Comparison of ENCODE assay signal across 19 cellular contexts in the genomic region with DNA sequence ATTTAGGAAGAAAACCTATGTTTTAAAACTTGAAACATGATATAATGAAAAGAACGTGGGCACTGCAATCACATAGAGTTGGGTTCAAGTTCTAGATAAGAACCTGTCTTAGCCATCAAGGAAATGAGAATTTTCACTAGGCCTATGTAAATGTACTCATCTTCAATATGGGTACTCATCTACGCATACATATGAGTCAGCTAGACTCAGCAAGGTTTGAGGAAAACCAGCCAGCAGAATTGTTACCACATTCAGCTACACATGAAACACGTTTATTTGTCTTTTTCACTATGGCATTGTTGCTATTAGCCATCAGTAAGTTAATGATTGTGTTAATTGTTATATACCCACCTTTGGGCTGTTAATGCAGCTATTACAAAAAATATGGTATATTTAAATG.
DNase-seq lines count a peak whose midpoint lies in the region; ATAC-seq, FAIRE-seq and TF ChIP-seq lines count a peak whose summit lies in the region.
"Had no signal": no experiment of that assay in that cellular context is flagged by ENCODE, and none has a peak within 500 bp of the region (broad histone marks: within the 10 kb centered on the region; RNA-seq: fewer than 3 reads in every experiment).

No MANE protein-coding gene starts in this region.

- in situ Hi-C loops in mammary epithelial cell (cut with MboI; ENCODE audit: low sequenced_read_pairs in 2 of 2): no loop called here

- H3K9me3 ChIP-seq in mammary epithelial cell (replicated peaks; ENCODE audit: insufficient read depth, low read length): no peaks in the 10 kb centered on the region
- no peaks in the 10 kb centered on the region for H3K9me3 ChIP-seq in heart right ventricle
- H3K9me3 ChIP-seq in esophagus squamous epithelium: no peaks in the 10 kb centered on the region
- H3K9me3 ChIP-seq: A549, HAP-1 had no signal

- no TSS peak for BruUV-seq in MCF 10A (replicated peaks; lab: Mats Ljungman, UMichigan)
- no TSS peak for BruUV-seq in mammary epithelial cell (replicated peaks; lab: Mats Ljungman, UMichigan)

- no peaks in the 10 kb centered on the region for H3K36me3 Mint-ChIP-seq in MCF 10A (ENCODE audit: insufficient read depth, unreplicated experiment)

- no peaks in the 10 kb centered on the region for H3K9me3 Mint-ChIP-seq in MCF 10A (ENCODE audit: unreplicated experiment)
- H3K9me3 Mint-ChIP-seq: CD4-positive, alpha-beta T cell had no signal

- no peak overlapping the region for H3K9ac ChIP-seq in mammary epithelial cell (ENCODE audit: insufficient read depth, low read length)
- H3K9ac ChIP-seq: GM23248 had no signal

- H3K4me1 ChIP-seq in mammary epithelial cell (ENCODE audit: insufficient read depth, low read length): no peaks in the 10 kb centered on the region
- peaks cover 0 to 2% (median 0%) of the 10 kb centered on the region in 9 donors for H3K4me1 ChIP-seq in heart right ventricle
- H3K4me1 ChIP-seq in esophagus squamous epithelium: no peaks in the 10 kb centered on the region
- H3K4me1 ChIP-seq: A549, HAP-1 had no signal

- no peak overlapping the region for H3K27ac ChIP-seq in mammary epithelial cell (ENCODE audit: insufficient read depth, low read depth, low read length)
- no peak overlapping the region for H3K27ac ChIP-seq in heart right ventricle
- no peak overlapping the region for H3K27ac ChIP-seq in esophagus squamous epithelium
- H3K27ac ChIP-seq: 22Rv1, A549, C4-2B, GM23248 had no signal

- TF ChIP-seq POLR2A in esophagus squamous epithelium (IDR thresholded peaks at IDR 0.05): no peak

- intact Hi-C loops in MCF 10A (cut with micrococcal nuclease): no loop called here
- intact Hi-C loops in mammary epithelial cell (cut with micrococcal nuclease): no loop called here
- intact Hi-C loops in heart right ventricle (cut with DNase I): no loop called here
- intact Hi-C loops in esophagus squamous epithelium (cut with DNase I): no loop called here

- POLR2A ChIA-PET in MCF 10A (lab: Yijun Ruan, JAX): interaction anchor here (0.8 to 1.7 kb wide), 3 partner anchors 10 to 11 kb away, joined by 3 read pairs; no protein-coding TSS in a partner anchor

- H3K27ac Mint-ChIP-seq in MCF 10A (ENCODE audit: low read depth, unreplicated experiment): no peak overlapping the region
- H3K27ac Mint-ChIP-seq: CD4-positive, alpha-beta T cell had no signal

- WGBS in mammary epithelial cell (ENCODE audit: low coverage, missing lambda C conversion rate): 62% methylated on average over 3 of the region's 3 CpGs
- 87% methylated on average over 3 of the region's 3 CpGs for WGBS in heart right ventricle, 2 donors
- WGBS in esophagus squamous epithelium, 2 donors: 74 to 84% methylated on average over 3 of the region's 3 CpGs

- no peaks in the 10 kb centered on the region for H3K79me2 ChIP-seq in mammary epithelial cell (ENCODE audit: insufficient read depth, low read length)

- dilution Hi-C loops in mammary epithelial cell (cut with HindIII; ENCODE audit: low sequenced_read_pairs): no loop called here

- no peak overlapping the region for H3K4me3 ChIP-seq in mammary epithelial cell (replicated peaks in 1 of 3; ENCODE audit: insufficient read depth in 1 of 3, low read depth in 2 of 3, low read length in 3 of 3)
- no peak overlapping the region for H3K4me3 ChIP-seq in bronchial epithelial cell (ENCODE audit: low read depth, low read length)
- no peak overlapping the region for H3K4me3 ChIP-seq in heart right ventricle
- H3K4me3 ChIP-seq in esophagus squamous epithelium: no peak overlapping the region
- H3K4me3 ChIP-seq: A549, GM12878, GM23248, HAP-1 had no signal

- H3K4me1 Mint-ChIP-seq in MCF 10A (ENCODE audit: insufficient read depth, unreplicated experiment): peaks cover 5% of the 10 kb centered on the region

- H4K20me1 ChIP-seq in mammary epithelial cell (ENCODE audit: insufficient read depth, low read length): no peaks in the 10 kb centered on the region

- CTCF ChIA-PET in MCF 10A (lab: Yijun Ruan, JAX): interaction anchor here (0.7 kb wide), 1 partner anchor 15 kb away, joined by 3 read pairs; no protein-coding TSS in a partner anchor
- CTCF ChIA-PET in mammary epithelial cell (lab: Charles Lee; ENCODE audit: low non-redundant PET): no interaction called here

- H3K4me2 ChIP-seq in mammary epithelial cell (ENCODE audit: insufficient read depth, low read depth, low read length): no peak overlapping the region
- H3K4me2 ChIP-seq: A549 had no signal

- ATAC-seq in heart right ventricle: no peak
- ATAC-seq in GM19351 (IDR thresholded peaks at IDR 0.05; ENCODE audit: unreplicated experiment): no peak
- ATAC-seq: A549, GM12878 had no signal

- no peaks in the 10 kb centered on the region for H3K27me3 Mint-ChIP-seq in MCF 10A (ENCODE audit: insufficient read depth, unreplicated experiment)

- H2AFZ ChIP-seq in mammary epithelial cell (ENCODE audit: low read depth, low read length): no peak overlapping the region
- H2AFZ ChIP-seq: GM23248 had no signal

- H3K4me3 Mint-ChIP-seq in MCF 10A (ENCODE audit: unreplicated experiment): no peak overlapping the region
- H3K4me3 Mint-ChIP-seq: CD4-positive, alpha-beta T cell had no signal

- FAIRE-seq in bronchial epithelial cell (lab: Jason Lieb, UNC): no peak
- FAIRE-seq: A549, GM12878 had no signal

- H3K27me3 ChIP-seq in mammary epithelial cell (ENCODE audit: insufficient read depth, low read length) (no peaks in the 10 kb centered on the region), bronchial epithelial cell (ENCODE audit: control insufficient read depth, insufficient read depth, low read length) (no peaks in the 10 kb centered on the region), heart right ventricle (no peaks in the 10 kb centered on the region), esophagus squamous epithelium (no peaks in the 10 kb centered on the region)

- DNase-seq in MCF 10A (ENCODE audit: unreplicated experiment) (peak; percentile 55), mammary epithelial cell (no peak), RKO (ENCODE audit: low spot score) (peak; percentile 3), bronchial epithelial cell (ENCODE audit: low read depth) (peak; percentile 60), NCI-H1694 treated with DMSO at 0.1 percent for 48 hours (lab: John Stamatoyannopoulos, UW) (no peak), heart right ventricle (no peak), esophagus squamous epithelium (lab: John Stamatoyannopoulos, UW) (no peak)
- DNase-seq: AML-193; CD4-positive, alpha-beta T cell; DMS153; DND-41; EL; GM23248 had no signal

- H3K36me3 ChIP-seq in mammary epithelial cell (ENCODE audit: insufficient read depth, low read length): no peaks in the 10 kb centered on the region
- no peaks in the 10 kb centered on the region for H3K36me3 ChIP-seq in bronchial epithelial cell (ENCODE audit: control insufficient read depth, insufficient read depth, low read length)
- no peaks in the 10 kb centered on the region for H3K36me3 ChIP-seq in heart right ventricle
- H3K36me3 ChIP-seq in esophagus squamous epithelium: no peaks in the 10 kb centered on the region
- H3K36me3 ChIP-seq: HAP-1 had no signal

- TF ChIP-seq CTCF in MCF 10A (IDR thresholded peaks at IDR 0.05; ENCODE audit: unreplicated experiment) (no peak), mammary epithelial cell (conservative IDR thresholded peaks at IDR 0.05 in 1 of 2, IDR thresholded peaks at IDR 0.05 in 1 of 2; ENCODE audit: extremely low read depth in 1 of 2, insufficient read depth in 1 of 2, low read depth in 1 of 2, low read length in 2 of 2) (no peak), bronchial epithelial cell (IDR thresholded peaks at IDR 0.05; ENCODE audit: insufficient read depth, low read length, severe bottlenecking) (no peak), heart right ventricle (IDR thresholded peaks at IDR 0.05) (no peak), esophagus squamous epithelium (IDR thresholded peaks at IDR 0.05) (no peak)

Comparison
In these comparisons a context has a peak if more than half of its experiments do, and no peak if none do; other contexts are left out.
1. DNase-seq: peak in MCF 10A (single experiment), RKO (single experiment) and bronchial epithelial cell (single experiment); none in mammary epithelial cell (single experiment), NCI-H1694 treated with DMSO at 0.1 percent for 48 hours (single experiment), heart right ventricle (0 of 2) and esophagus squamous epithelium (single experiment).